ENCODE assay signal across 8 cellular contexts in genomic region chr17:44502598-44503079, GRCh38. TPM values are rescaled to one million over a fixed set of nuclear protein-coding genes. Genes with fewer than 3 reads are reported as not detected.
A peak's percentile ranks its signal among the peaks of the same experiment; 100 is the strongest.
DNase-seq lines count a peak whose midpoint lies in the region; ATAC-seq and TF ChIP-seq lines count a peak whose summit lies in the region.

No MANE protein-coding gene starts in this region.

- intact Hi-C loops in HCT116 (cut with micrococcal nuclease) (no loop called here), lower lobe of right lung (cut with DNase I) (no loop called here)

- TF ChIP-seq POLR2A in HCT116 (IDR thresholded peaks at IDR 0.05; ENCODE audit: borderline replicate concordance, extremely low read depth, insufficient read depth, insufficient read length) (no peak), tibial nerve (IDR thresholded peaks at IDR 0.05) (no peak)

- no TSS peak for BruUV-seq in HCT116 (replicated peaks; lab: Mats Ljungman, UMichigan)

- H3K27ac ChIP-seq in HCT116 (ENCODE audit: low read depth, low read length) (peak overlapping the region; percentile 85), coronary artery (peak overlapping the region; percentile 85 to 89), lower lobe of right lung (peak overlapping the region; percentile 94), tibial nerve (peak overlapping the region; percentile 75 to 95 (median 90))

- POLR2A ChIA-PET in HCT116 (lab: Charles Lee): interaction anchor here (0.7 to 1.6 kb wide), 2 partner anchors 9 to 20 kb away, joined by 5 to 8 read pairs; no protein-coding TSS in a partner anchor

- 0 to 1% methylated on average over 18 to 19 of the region's 19 CpGs for WGBS in tibial nerve, 2 donors

- RAD21 ChIA-PET in HCT116 (lab: Charles Lee; ENCODE audit: low non-redundant PET in 1 of 2, low total read pairs in 2 of 2, uncharacterized antibody in 2 of 2, unreplicated experiment in 2 of 2): no interaction called here

- no peak for TF ChIP-seq RAD21 in HCT116 (IDR thresholded peaks at IDR 0.05; ENCODE audit: low read depth)

- H3K9ac ChIP-seq in HCT116 (ENCODE audit: low read length): peak overlapping the region; percentile 99
- peak overlapping the region; percentile 99 for H3K9ac ChIP-seq in NT2/D1 (ENCODE audit: insufficient read length, low read depth)

- peak; percentile 37 for ATAC-seq in HCT116
- ATAC-seq in lower lobe of right lung: peak; percentile 51 to 62

- peak overlapping the region; percentile 84 for H3K4me2 ChIP-seq in HCT116 (ENCODE audit: low read length)

- H3K9me3 ChIP-seq in HCT116 (ENCODE audit: control insufficient read depth in 1 of 2, insufficient read depth in 1 of 2, low read depth in 1 of 2, low read length in 2 of 2) (no peaks in the 10 kb centered on the region), NT2/D1 (ENCODE audit: insufficient read depth, low read length) (no peaks in the 10 kb centered on the region), lower lobe of right lung (no peaks in the 10 kb centered on the region), tibial nerve (no peaks in the 10 kb centered on the region)

- no peaks in the 10 kb centered on the region for H3K36me3 ChIP-seq in HCT116 (ENCODE audit: control insufficient read depth in 1 of 2, insufficient read depth in 2 of 2, low read length in 2 of 2)
- peaks cover 12% of the 10 kb centered on the region for H3K36me3 ChIP-seq in NT2/D1 (ENCODE audit: insufficient read depth, insufficient read length, low read length)
- no peaks in the 10 kb centered on the region for H3K36me3 ChIP-seq in lower lobe of right lung
- no peaks in the 10 kb centered on the region for H3K36me3 ChIP-seq in tibial nerve

- DNase-seq in GM10266 (ENCODE audit: extremely low spot score) (peak; percentile 35), HCT116 (ENCODE audit: low read depth, low spot score) (no peak), NT2/D1 (ENCODE audit: low read depth, low spot score) (no peak), coronary artery (ENCODE audit: low spot score) (no peak), lower lobe of right lung (no peak), tibial nerve (ENCODE audit: low spot score in 2 of 2) (peak in 1 of 2 donors; percentile 10), MV-4-11 (lab: John Stamatoyannopoulos, UW) (no peak), foreskin melanocyte (no peak)

- CTCF ChIA-PET in HCT116 (lab: Charles Lee): interaction anchor here (0.7 kb wide), 1 partner anchor 120 kb away, joined by 3 read pairs; no protein-coding TSS in a partner anchor

- no peaks in the 10 kb centered on the region for H3K9me2 ChIP-seq in HCT116 (ENCODE audit: insufficient read depth)

- H3K4me1 ChIP-seq in HCT116 (ENCODE audit: control insufficient read depth in 1 of 2, insufficient read depth in 2 of 2, low read length in 2 of 2) (peaks cover 11 to 19% of the 10 kb centered on the region in 2 experiments), NT2/D1 (ENCODE audit: insufficient read depth, insufficient read length) (no peaks in the 10 kb centered on the region), lower lobe of right lung (peaks cover 41% of the 10 kb centered on the region), tibial nerve (peaks cover 0 to 53% (median 30%) of the 10 kb centered on the region in 4 donors)

- H3K4me3 ChIP-seq in HCT116 (replicated peaks in 1 of 2; ENCODE audit: low read depth in 1 of 2, low read length in 2 of 2) (peak overlapping the region; percentile 82 to 92), NT2/D1 (ENCODE audit: insufficient read length, low read depth) (peak overlapping the region; percentile 100), coronary artery (peak overlapping the region; percentile 82), lower lobe of right lung (peak overlapping the region; percentile 94), tibial nerve (peak overlapping the region; percentile 52 to 87 (median 77))

- H3K27me3 ChIP-seq in HCT116 (ENCODE audit: insufficient read depth, low read length): no peaks in the 10 kb centered on the region
- no peaks in the 10 kb centered on the region for H3K27me3 ChIP-seq in NT2/D1 (ENCODE audit: insufficient read depth, insufficient read length)
- no peaks in the 10 kb centered on the region for H3K27me3 ChIP-seq in lower lobe of right lung (ENCODE audit: low read depth)
- no peaks in the 10 kb centered on the region for H3K27me3 ChIP-seq in tibial nerve

- H3K79me2 ChIP-seq in HCT116 (ENCODE audit: insufficient read depth, low read length): peaks cover 55% of the 10 kb centered on the region

- no peak for TF ChIP-seq CTCF in GM10266 (IDR thresholded peaks at IDR 0.05; ENCODE audit: control insufficient read depth, insufficient read depth, low read depth, missing control alignments)
- TF ChIP-seq CTCF in HCT116 (IDR thresholded peaks at IDR 0.05 in 2 of 3, conservative IDR thresholded peaks at IDR 0.05 in 1 of 3; ENCODE audit: borderline replicate concordance in 1 of 3, insufficient read depth in 1 of 3, low read depth in 2 of 3, low read length in 2 of 3): no peak
- TF ChIP-seq CTCF in coronary artery (IDR thresholded peaks at IDR 0.05): no peak
- no peak for TF ChIP-seq CTCF in lower lobe of right lung (IDR thresholded peaks at IDR 0.05)
- no peak for TF ChIP-seq CTCF in tibial nerve (IDR thresholded peaks at IDR 0.05)

- no peak for TF ChIP-seq EP300 in tibial nerve (IDR thresholded peaks at IDR 0.05)

- no peak overlapping the region for H2AFZ ChIP-seq in HCT116 (ENCODE audit: low read depth, low read length, poor library complexity, severe bottlenecking)

- no peaks in the 10 kb centered on the region for H4K20me1 ChIP-seq in HCT116 (ENCODE audit: insufficient read depth)

TF ChIP-seq in HCT116, 20 proteins besides CTCF, POLR2A, EP300 and RAD21:
- TF ChIP-seq FOSL1 (IDR thresholded peaks at IDR 0.05; ENCODE audit: low read depth) (no peak), EZH2 (IDR thresholded peaks at IDR 0.05) (no peak), SIN3A (IDR thresholded peaks at IDR 0.05; ENCODE audit: low read depth) (no peak), ZFX (IDR thresholded peaks at IDR 0.05) (no peak), SP1 (IDR thresholded peaks at IDR 0.05; ENCODE audit: low read depth) (no peak), POLR2AphosphoS5 (IDR thresholded peaks at IDR 0.05; ENCODE audit: low read depth, low read length) (no peak), YY1 (IDR thresholded peaks at IDR 0.05; ENCODE audit: extremely low read depth, insufficient replicate concordance, low read depth, low read length) (no peak), CEBPB (IDR thresholded peaks at IDR 0.05; ENCODE audit: low read depth) (no peak), ELF1 (IDR thresholded peaks at IDR 0.05; ENCODE audit: borderline replicate concordance, low read depth) (no peak)
- TF ChIP-seq, protein P1, sequence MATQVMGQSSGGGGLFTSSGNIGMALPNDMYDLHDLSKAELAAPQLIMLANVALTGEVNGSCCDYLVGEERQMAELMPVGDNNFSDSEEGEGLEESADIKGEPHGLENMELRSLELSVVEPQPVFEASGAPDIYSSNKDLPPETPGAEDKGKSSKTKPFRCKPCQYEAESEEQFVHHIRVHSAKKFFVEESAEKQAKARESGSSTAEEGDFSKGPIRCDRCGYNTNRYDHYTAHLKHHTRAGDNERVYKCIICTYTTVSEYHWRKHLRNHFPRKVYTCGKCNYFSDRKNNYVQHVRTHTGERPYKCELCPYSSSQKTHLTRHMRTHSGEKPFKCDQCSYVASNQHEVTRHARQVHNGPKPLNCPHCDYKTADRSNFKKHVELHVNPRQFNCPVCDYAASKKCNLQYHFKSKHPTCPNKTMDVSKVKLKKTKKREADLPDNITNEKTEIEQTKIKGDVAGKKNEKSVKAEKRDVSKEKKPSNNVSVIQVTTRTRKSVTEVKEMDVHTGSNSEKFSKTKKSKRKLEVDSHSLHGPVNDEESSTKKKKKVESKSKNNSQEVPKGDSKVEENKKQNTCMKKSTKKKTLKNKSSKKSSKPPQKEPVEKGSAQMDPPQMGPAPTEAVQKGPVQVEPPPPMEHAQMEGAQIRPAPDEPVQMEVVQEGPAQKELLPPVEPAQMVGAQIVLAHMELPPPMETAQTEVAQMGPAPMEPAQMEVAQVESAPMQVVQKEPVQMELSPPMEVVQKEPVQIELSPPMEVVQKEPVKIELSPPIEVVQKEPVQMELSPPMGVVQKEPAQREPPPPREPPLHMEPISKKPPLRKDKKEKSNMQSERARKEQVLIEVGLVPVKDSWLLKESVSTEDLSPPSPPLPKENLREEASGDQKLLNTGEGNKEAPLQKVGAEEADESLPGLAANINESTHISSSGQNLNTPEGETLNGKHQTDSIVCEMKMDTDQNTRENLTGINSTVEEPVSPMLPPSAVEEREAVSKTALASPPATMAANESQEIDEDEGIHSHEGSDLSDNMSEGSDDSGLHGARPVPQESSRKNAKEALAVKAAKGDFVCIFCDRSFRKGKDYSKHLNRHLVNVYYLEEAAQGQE (IDR thresholded peaks at IDR 0.05; ENCODE audit: low read depth): no peak
- TF ChIP-seq, protein P2, sequence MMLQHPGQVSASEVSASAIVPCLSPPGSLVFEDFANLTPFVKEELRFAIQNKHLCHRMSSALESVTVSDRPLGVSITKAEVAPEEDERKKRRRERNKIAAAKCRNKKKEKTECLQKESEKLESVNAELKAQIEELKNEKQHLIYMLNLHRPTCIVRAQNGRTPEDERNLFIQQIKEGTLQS (IDR thresholded peaks at IDR 0.05): no peak
- TF ChIP-seq, protein P3, sequence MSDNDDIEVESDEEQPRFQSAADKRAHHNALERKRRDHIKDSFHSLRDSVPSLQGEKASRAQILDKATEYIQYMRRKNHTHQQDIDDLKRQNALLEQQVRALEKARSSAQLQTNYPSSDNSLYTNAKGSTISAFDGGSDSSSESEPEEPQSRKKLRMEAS (IDR thresholded peaks at IDR 0.05): no peak
TF ChIP-seq in HCT116: peak in this region for 0.

RNA-seq across cellular contexts. Expression of gene GPATCH8, which starts 0.6 kb away (rescaled TPM):
- total RNA-seq in HCT116 (2021; ENCODE audit: unreplicated experiment) (28.7 TPM), lower lobe of right lung (48.3 TPM), tibial nerve (10 to 100 TPM; 55.1 to 71.2 (median 59.8) TPM)
- polyA plus RNA-seq in HCT116 (2012): 13.0 and 13.5 TPM in 2 replicates

RNA-seq across cellular contexts. Expression of gene FZD2, which starts 54.6 kb away (rescaled TPM):
- total RNA-seq in HCT116 (2021; ENCODE audit: unreplicated experiment) (12.8 TPM), lower lobe of right lung (7.4 TPM), tibial nerve (10 to 100 TPM in 3 of 4 donors, 1 to 10 TPM in 1; 6.3 to 27.8 (median 16.2) TPM)
- 15.0 and 15.5 TPM in 2 replicates for polyA plus RNA-seq in HCT116 (2012)
